ENCODE assay signal across 36 cellular contexts in the genomic region with DNA sequence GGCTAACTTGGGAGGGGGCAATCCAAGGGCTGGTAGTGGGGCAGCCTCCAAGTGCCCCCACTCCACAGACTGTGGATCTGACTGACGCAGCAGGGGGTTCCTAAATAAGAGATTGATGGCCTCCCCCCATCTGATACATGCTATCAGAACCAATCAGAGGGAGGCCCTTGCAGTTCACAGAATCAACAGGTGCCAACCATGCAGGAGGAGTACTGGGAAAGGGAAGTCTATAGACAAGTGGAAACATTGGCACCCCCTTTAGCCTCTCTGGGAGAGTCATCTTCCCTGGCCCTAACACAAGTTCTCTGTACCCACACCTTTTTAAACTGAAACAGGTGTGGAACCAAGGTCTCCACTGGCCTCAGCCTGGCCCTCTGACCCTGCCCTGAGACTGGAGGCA.
"Had no signal": no experiment of that assay in that cellular context is flagged by ENCODE, and none has a peak within 500 bp of the region (broad histone marks: within the 10 kb centered on the region; RNA-seq: fewer than 3 reads in every experiment).

No MANE protein-coding gene starts in this region.

- H3K4me1 Mint-ChIP-seq: activated naive CD4-positive, alpha-beta T cell treated with anti-CD3 and anti-CD28 coated beads, Interleukin-2, amount 50 U/mL, for 24 hours had no signal

- H3K9me3 ChIP-seq: ascending aorta had no signal

- H3K36me3 ChIP-seq: ascending aorta, cardiac muscle cell had no signal

- FAIRE-seq: bronchial epithelial cell, TTC549 had no signal

- H3K36me3 Mint-ChIP-seq: activated CD4-positive, alpha-beta memory T cell treated with anti-CD3 and anti-CD28 coated beads for 36 hours; activated naive CD4-positive, alpha-beta T cell treated with anti-CD3 and anti-CD28 coated beads, Interleukin-2, amount 10 ng/mL, durations not matched to agents 7 days and 5 days; activated naive CD4-positive, alpha-beta T cell treated with anti-CD3 and anti-CD28 coated beads, Interleukin-2, amount 50 U/mL, for 24 hours; activated naive CD8-positive, alpha-beta T cell; activated naive CD8-positive, alpha-beta T cell treated with anti-CD3 and anti-CD28 coated beads, Interleukin-2, amount 10 ng/mL, durations not matched to agents 7 days and 5 days; brain had no signal

- H3K27me3 ChIP-seq: ascending aorta had no signal

- H3K4me3 Mint-ChIP-seq: activated B cell treated with CpG ODN at 0.5 μM for 24 hours; activated CD4-positive, alpha-beta memory T cell treated with anti-CD3 and anti-CD28 coated beads for 36 hours; activated CD4-positive, alpha-beta T cell treated with anti-CD3 and anti-CD28 coated beads, Interleukin-2, amount 10 ng/mL, durations not matched to agents 24 days and 14 days; activated CD8-positive, alpha-beta T cell treated with anti-CD3 and anti-CD28 coated beads for 36 hours; activated naive CD4-positive, alpha-beta T cell treated with anti-CD3 and anti-CD28 coated beads, Interleukin-2, amount 10 ng/mL, durations not matched to agents 7 days and 5 days; activated naive CD4-positive, alpha-beta T cell treated with anti-CD3 and anti-CD28 coated beads, Interleukin-2, amount 50 U/mL, for 24 hours; activated naive CD8-positive, alpha-beta T cell; activated naive CD8-positive, alpha-beta T cell treated with anti-CD3 and anti-CD28 coated beads, Interleukin-2, amount 10 ng/mL, durations not matched to agents 7 days and 5 days; activated naive CD8-positive, alpha-beta T cell treated with anti-CD3 and anti-CD28 coated beads, Interleukin-2, amount 50 U/mL, for 24 hours; activated T-cell treated with anti-CD3 and anti-CD28 coated beads, Interleukin-2, amount 50 U/mL, for 24 hours; brain; central memory CD8-positive, alpha-beta T cell; T-helper 1 cell treated with Interleukin-12 subunit alpha and Interleukin-12 subunit beta and Interleukin-4 antibody, amounts not matched to agents 30 μg/mL and 1 μg/mL, for 36 hours; T-helper 2 cell treated with Interferon-gamma antibody and Interleukin-4, amounts not matched to agents 5 μg/mL and 100 μg/mL, for 36 hours had no signal

- H3K4me1 ChIP-seq: ascending aorta had no signal

- H3K27me3 Mint-ChIP-seq: central memory CD8-positive, alpha-beta T cell had no signal

- H3K4me3 ChIP-seq: ascending aorta, cardiac muscle cell had no signal

- H3K27ac ChIP-seq: ascending aorta, cardiac muscle cell, VCaP had no signal

- H3K9me3 Mint-ChIP-seq: activated B cell treated with CpG ODN at 0.5 μM for 24 hours; activated CD4-positive, alpha-beta memory T cell treated with anti-CD3 and anti-CD28 coated beads for 36 hours; activated CD4-positive, alpha-beta T cell treated with anti-CD3 and anti-CD28 coated beads, Interleukin-2, amount 10 ng/mL, durations not matched to agents 24 days and 14 days; activated CD8-positive, alpha-beta T cell treated with anti-CD3 and anti-CD28 coated beads for 36 hours; activated naive CD4-positive, alpha-beta T cell treated with anti-CD3 and anti-CD28 coated beads, Interleukin-2, amount 10 ng/mL, durations not matched to agents 7 days and 5 days; activated naive CD4-positive, alpha-beta T cell treated with anti-CD3 and anti-CD28 coated beads, Interleukin-2, amount 50 U/mL, for 24 hours; activated naive CD8-positive, alpha-beta T cell treated with anti-CD3 and anti-CD28 coated beads, Interleukin-2, amount 10 ng/mL, durations not matched to agents 7 days and 5 days; activated naive CD8-positive, alpha-beta T cell treated with anti-CD3 and anti-CD28 coated beads, Interleukin-2, amount 50 U/mL, for 24 hours; activated T-cell treated with anti-CD3 and anti-CD28 coated beads, Interleukin-2, amount 50 U/mL, for 24 hours; activated T-helper 2 cell treated with anti-CD3 and anti-CD28 coated beads, Interferon-gamma antibody, Interleukin-2, Interleukin-4, amounts not matched to agents 10 μg/mL and 5 μg/mL and 100 μg/mL, durations not matched to agents 14 hours and 24 hours and 36 hours; brain; central memory CD8-positive, alpha-beta T cell; T-helper 1 cell treated with Interleukin-12 subunit alpha and Interleukin-12 subunit beta and Interleukin-4 antibody, amounts not matched to agents 30 μg/mL and 1 μg/mL, for 36 hours; T-helper 2 cell treated with Interferon-gamma antibody and Interleukin-4, amounts not matched to agents 5 μg/mL and 100 μg/mL, for 36 hours had no signal

- H3K27ac Mint-ChIP-seq: activated B cell treated with CpG ODN at 0.5 μM for 24 hours; activated CD4-positive, alpha-beta memory T cell treated with anti-CD3 and anti-CD28 coated beads for 36 hours; activated CD4-positive, alpha-beta T cell treated with anti-CD3 and anti-CD28 coated beads, Interleukin-2, amount 10 ng/mL, durations not matched to agents 24 days and 14 days; activated CD8-positive, alpha-beta T cell treated with anti-CD3 and anti-CD28 coated beads for 36 hours; activated naive CD4-positive, alpha-beta T cell treated with anti-CD3 and anti-CD28 coated beads, Interleukin-2, amount 10 ng/mL, durations not matched to agents 7 days and 5 days; activated naive CD4-positive, alpha-beta T cell treated with anti-CD3 and anti-CD28 coated beads, Interleukin-2, amount 50 U/mL, for 24 hours; activated naive CD8-positive, alpha-beta T cell; activated naive CD8-positive, alpha-beta T cell treated with anti-CD3 and anti-CD28 coated beads, Interleukin-2, amount 10 ng/mL, durations not matched to agents 7 days and 5 days; activated naive CD8-positive, alpha-beta T cell treated with anti-CD3 and anti-CD28 coated beads, Interleukin-2, amount 50 U/mL, for 24 hours; activated T-cell treated with anti-CD3 and anti-CD28 coated beads, Interleukin-2, amount 50 U/mL, for 24 hours; activated T-helper 2 cell treated with anti-CD3 and anti-CD28 coated beads, Interferon-gamma antibody, Interleukin-2, Interleukin-4, amounts not matched to agents 10 μg/mL and 5 μg/mL and 100 μg/mL, durations not matched to agents 14 hours and 24 hours and 36 hours; brain; T-helper 1 cell treated with Interleukin-12 subunit alpha and Interleukin-12 subunit beta and Interleukin-4 antibody, amounts not matched to agents 30 μg/mL and 1 μg/mL, for 36 hours; T-helper 2 cell treated with Interferon-gamma antibody and Interleukin-4, amounts not matched to agents 5 μg/mL and 100 μg/mL, for 36 hours had no signal

- DNase-seq: activated B cell treated with CpG ODN at 0.5 μM for 24 hours; activated CD4-positive, alpha-beta memory T cell treated with anti-CD3 and anti-CD28 coated beads for 36 hours; activated CD4-positive, alpha-beta T cell treated with anti-CD3 and anti-CD28 coated beads for 4 hours; activated CD4-positive, alpha-beta T cell treated with anti-CD3 and anti-CD28 coated beads, Interleukin-2, amount 10 ng/mL, durations not matched to agents 24 days and 14 days; activated CD4-positive, alpha-beta T cell treated with anti-CD3 and anti-CD28 coated beads, Interleukin-2, amount 50 U/mL, for 1 hour; activated CD4-positive, alpha-beta T cell treated with anti-CD3 and anti-CD28 coated beads, Interleukin-2, amount 50 U/mL, for 4 hours; activated CD4-positive, CD25-positive, alpha-beta regulatory T cell treated with anti-CD3 and anti-CD28 coated beads, Interleukin-2, amount 50 U/mL, for 72 hours; activated CD8-positive, alpha-beta memory T cell treated with anti-CD3 and anti-CD28 coated beads, Interleukin-2, amount 50 U/mL, for 4 hours; activated CD8-positive, alpha-beta T cell treated with anti-CD3 and anti-CD28 coated beads for 36 hours; activated effector memory CD4-positive, alpha-beta T cell treated with Interleukin-2 at 50 U/mL for 16 hours; activated gamma-delta T cell; activated naive CD4-positive, alpha-beta T cell treated with anti-CD3 and anti-CD28 coated beads, Interleukin-2, amount 10 ng/mL, durations not matched to agents 7 days and 5 days; activated naive CD4-positive, alpha-beta T cell treated with Interleukin-2 at 50 U/mL for 16 hours; activated naive CD8-positive, alpha-beta T cell treated with anti-CD3 and anti-CD28 coated beads, Interleukin-2, amount 10 ng/mL, durations not matched to agents 7 days and 5 days; activated naive CD8-positive, alpha-beta T cell treated with anti-CD3 and anti-CD28 coated beads, Interleukin-2, amount 50 U/mL, for 24 hours; activated T-cell treated with anti-CD3 and anti-CD28 coated beads, Interleukin-2, amount 50 U/mL, for 24 hours; activated T-cell treated with anti-CD3 and anti-CD28 coated beads, Interleukin-2, amount 50 U/mL, for 48 hours; amygdala; anterior cingulate cortex; caudate nucleus; cerebellar nuclear complex; T-helper 1 cell; T-helper 2 cell; T-helper 9 cell had no signal
